18 cellular contexts compared by ENCODE assay signal in the genomic region with DNA sequence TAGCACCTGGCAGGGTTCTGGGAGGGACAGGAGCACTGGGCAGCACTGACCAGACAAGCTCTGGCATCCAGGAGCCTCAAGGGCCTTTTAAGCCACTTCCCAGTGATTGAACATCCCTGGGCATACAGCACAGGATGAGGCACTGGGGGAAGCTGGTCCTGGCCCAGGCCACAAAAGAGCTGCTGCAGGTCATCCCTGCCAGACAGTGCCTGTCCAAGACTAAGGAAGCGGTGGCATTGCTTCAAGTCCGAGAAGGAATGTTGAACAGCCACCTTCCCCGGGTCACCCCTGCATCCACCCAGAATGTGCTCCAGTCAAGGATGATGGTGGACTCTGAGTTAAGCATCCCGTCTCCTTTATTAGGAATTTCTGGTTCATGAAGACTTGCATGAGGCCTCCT. TPM values are rescaled to one million over a fixed set of nuclear protein-coding genes. Genes with fewer than 3 reads are reported as not detected.
DNase-seq lines count a peak whose midpoint lies in the region; ATAC-seq and TF ChIP-seq lines count a peak whose summit lies in the region.
"Had no signal": no experiment of that assay in that cellular context is flagged by ENCODE, and none has a peak within 500 bp of the region (broad histone marks: within the 10 kb centered on the region; RNA-seq: fewer than 3 reads in every experiment).

No MANE protein-coding gene starts in this region.

- H3K9me2 ChIP-seq in MM.1S (replicated peaks; ENCODE audit: insufficient read depth, low read length), result no peaks in the 10 kb centered on the region

- H2AFZ ChIP-seq in MM.1S (ENCODE audit: low read length), result no peak overlapping the region
- no peak overlapping the region for H2AFZ ChIP-seq in osteoblast (ENCODE audit: low read length)

- H3K27me3 ChIP-seq in MM.1S (replicated peaks; ENCODE audit: insufficient read depth, low read length) (no peaks in the 10 kb centered on the region), osteoblast (ENCODE audit: insufficient read depth, low read length) (no peaks in the 10 kb centered on the region)
- H3K27me3 ChIP-seq: left lung, Peyer's patch, thyroid gland had no signal

- H3K4me2 ChIP-seq in MM.1S (ENCODE audit: low read depth, low read length) (peak overlapping the region; percentile 88), osteoblast (ENCODE audit: insufficient read depth, low read length) (no peak overlapping the region)

- no peaks in the 10 kb centered on the region for H3K27me3 Mint-ChIP-seq in activated CD4-positive, alpha-beta T cell treated with anti-CD3 and anti-CD28 coated beads, Interleukin-2, amount 10 ng/mL, durations not matched to agents 7 days and 5 days
- no peaks in the 10 kb centered on the region for H3K27me3 Mint-ChIP-seq in activated naive CD8-positive, alpha-beta T cell treated with anti-CD3 and anti-CD28 coated beads, Interleukin-2, amount 10 ng/mL, durations not matched to agents 7 days and 5 days
- H3K27me3 Mint-ChIP-seq: naive thymus-derived CD8-positive, alpha-beta T cell had no signal

- no peak overlapping the region for H3K27ac ChIP-seq in MM.1S (ENCODE audit: low read length)
- no peak overlapping the region for H3K27ac ChIP-seq in osteoblast (ENCODE audit: low read depth, low read length)

- DNase-seq in activated CD4-positive, alpha-beta T cell treated with anti-CD3 and anti-CD28 coated beads, Interleukin-2, amount 10 ng/mL, durations not matched to agents 7 days and 5 days, result no peak
- DNase-seq in activated CD4-positive, alpha-beta T cell treated with anti-CD3 and anti-CD28 coated beads, Interleukin-2, amount 50 U/mL, for 4 hours, result no peak
- DNase-seq in MM.1S (no peak), osteoblast (ENCODE audit: insufficient read length, low spot score, missing footprints) (peak; percentile 48), A172 (ENCODE audit: low spot score) (no peak)
- no peak for DNase-seq in activated naive CD8-positive, alpha-beta T cell treated with anti-CD3 and anti-CD28 coated beads, Interleukin-2, amount 10 ng/mL, durations not matched to agents 7 days and 5 days
- DNase-seq: activated effector memory CD4-positive, alpha-beta T cell treated with anti-CD3 and anti-CD28 coated beads, Interleukin-2, amount 50 U/mL, for 16 hours; Calu3; GDM1; left lung; naive thymus-derived CD8-positive, alpha-beta T cell; NCI-H2029 treated with DMSO at 0.1 percent for 48 hours; NCI-H524 treated with DMSO at 0.1 percent for 48 hours; Peyer's patch; T-helper 1 cell; thyroid gland had no signal

- H3K4me1 Mint-ChIP-seq in activated CD4-positive, alpha-beta T cell treated with anti-CD3 and anti-CD28 coated beads, Interleukin-2, amount 10 ng/mL, durations not matched to agents 7 days and 5 days, result peaks cover 28% of the 10 kb centered on the region
- H3K4me1 Mint-ChIP-seq in activated naive CD8-positive, alpha-beta T cell treated with anti-CD3 and anti-CD28 coated beads, Interleukin-2, amount 10 ng/mL, durations not matched to agents 7 days and 5 days, result peaks cover 15% of the 10 kb centered on the region

- H3K9me3 ChIP-seq in MM.1S (replicated peaks; ENCODE audit: insufficient read depth, low read length) (no peaks in the 10 kb centered on the region), osteoblast (ENCODE audit: low read depth, low read length) (no peaks in the 10 kb centered on the region)
- H3K9me3 ChIP-seq: left lung, Peyer's patch, thyroid gland had no signal

- H3K9me3 Mint-ChIP-seq in activated CD4-positive, alpha-beta T cell treated with anti-CD3 and anti-CD28 coated beads, Interleukin-2, amount 10 ng/mL, durations not matched to agents 7 days and 5 days, result no peaks in the 10 kb centered on the region
- no peaks in the 10 kb centered on the region for H3K9me3 Mint-ChIP-seq in activated naive CD8-positive, alpha-beta T cell treated with anti-CD3 and anti-CD28 coated beads, Interleukin-2, amount 10 ng/mL, durations not matched to agents 7 days and 5 days
- H3K9me3 Mint-ChIP-seq: naive thymus-derived CD8-positive, alpha-beta T cell had no signal

- H4K20me1 ChIP-seq in MM.1S (ENCODE audit: insufficient read depth, low read length) (no peaks in the 10 kb centered on the region), osteoblast (ENCODE audit: insufficient read depth, low read length) (no peaks in the 10 kb centered on the region)

- H3K79me2 ChIP-seq in MM.1S (ENCODE audit: low read length) (peaks cover 19% of the 10 kb centered on the region), osteoblast (ENCODE audit: insufficient read depth, low read length) (no peaks in the 10 kb centered on the region)

- CTCF ChIA-PET in activated CD4-positive, alpha-beta T cell treated with anti-CD3 and anti-CD28 coated beads, Interleukin-2, amount 10 ng/mL, durations not matched to agents 7 days and 5 days (lab: Charles Lee), result interaction anchor here (0.9 to 1.2 kb wide), 3 partner anchors 8 to 198 kb away, joined by 3 to 4 read pairs (median 3); partner anchors contain the start of genes LRRC46, MRPL10 and SCRN2

- H3F3A ChIP-seq in MM.1S (ENCODE audit: insufficient read depth, low read length), result no peaks in the 10 kb centered on the region

- H3K4me3 ChIP-seq in MM.1S (ENCODE audit: low read length) (no peak overlapping the region), osteoblast (ENCODE audit: insufficient read depth, low read length) (no peak overlapping the region)
- H3K4me3 ChIP-seq: thyroid gland had no signal

- peak overlapping the region; percentile 37 for H3K27ac Mint-ChIP-seq in activated CD4-positive, alpha-beta T cell treated with anti-CD3 and anti-CD28 coated beads, Interleukin-2, amount 10 ng/mL, durations not matched to agents 7 days and 5 days
- H3K27ac Mint-ChIP-seq in activated naive CD8-positive, alpha-beta T cell treated with anti-CD3 and anti-CD28 coated beads, Interleukin-2, amount 10 ng/mL, durations not matched to agents 7 days and 5 days, result peak overlapping the region; percentile 92

- no peak overlapping the region for H3K9ac ChIP-seq in MM.1S (ENCODE audit: low read length)

- TF ChIP-seq CTCF in MM.1S (IDR thresholded peaks at IDR 0.05; ENCODE audit: low read length) (no peak), osteoblast (IDR thresholded peaks at IDR 0.05; ENCODE audit: extremely low read depth, low read depth, low read length) (no peak)

- H3K36me3 ChIP-seq in MM.1S (replicated peaks; ENCODE audit: insufficient read depth, low read length), result no peaks in the 10 kb centered on the region
- peaks cover 27% of the 10 kb centered on the region for H3K36me3 ChIP-seq in osteoblast (ENCODE audit: insufficient read depth, low read length)

- POLR2A ChIA-PET in activated CD4-positive, alpha-beta T cell treated with anti-CD3 and anti-CD28 coated beads, Interleukin-2, amount 10 ng/mL, durations not matched to agents 7 days and 5 days (lab: Charles Lee), result no interaction called here
- POLR2A ChIA-PET in activated naive CD8-positive, alpha-beta T cell treated with anti-CD3 and anti-CD28 coated beads, Interleukin-2, amount 10 ng/mL, durations not matched to agents 7 days and 5 days (lab: Charles Lee), result interaction anchor here (1.4 to 3.3 kb wide), 2 partner anchors 8 to 82 kb away, joined by 3 to 19 read pairs; partner anchors contain the start of genes LRRC46 and MRPL10

- no peak for ATAC-seq in activated naive CD8-positive, alpha-beta T cell treated with anti-CD3 and anti-CD28 coated beads, Interleukin-2, amount 10 ng/mL, durations not matched to agents 7 days and 5 days (ENCODE audit: low read depth)
- ATAC-seq in GM19351 (IDR thresholded peaks at IDR 0.05; ENCODE audit: unreplicated experiment) (no peak), GM18498 (IDR thresholded peaks at IDR 0.05; ENCODE audit: unreplicated experiment) (no peak)
- ATAC-seq: left lung had no signal

- H3K4me1 ChIP-seq in MM.1S (ENCODE audit: low read length), result peaks cover 15% of the 10 kb centered on the region; the same call in 1 of the 2 replicates
- peaks cover 20% of the 10 kb centered on the region for H3K4me1 ChIP-seq in osteoblast (ENCODE audit: insufficient read depth, low read length)

- peak overlapping the region; percentile 98 for H3K4me3 Mint-ChIP-seq in activated CD4-positive, alpha-beta T cell treated with anti-CD3 and anti-CD28 coated beads, Interleukin-2, amount 10 ng/mL, durations not matched to agents 7 days and 5 days
- H3K4me3 Mint-ChIP-seq in activated naive CD8-positive, alpha-beta T cell treated with anti-CD3 and anti-CD28 coated beads, Interleukin-2, amount 10 ng/mL, durations not matched to agents 7 days and 5 days, result peak overlapping the region; percentile 28

- H3K36me3 Mint-ChIP-seq in activated CD4-positive, alpha-beta T cell treated with anti-CD3 and anti-CD28 coated beads, Interleukin-2, amount 10 ng/mL, durations not matched to agents 7 days and 5 days (ENCODE audit: low read depth), result peaks cover 26% of the 10 kb centered on the region
- H3K36me3 Mint-ChIP-seq in activated naive CD8-positive, alpha-beta T cell treated with anti-CD3 and anti-CD28 coated beads, Interleukin-2, amount 10 ng/mL, durations not matched to agents 7 days and 5 days, result peaks cover 16% of the 10 kb centered on the region

RNA-seq across cellular contexts. Expression of gene OSBPL7, which starts 1.2 kb away (rescaled TPM):
- total RNA-seq in activated CD4-positive, alpha-beta T cell treated with anti-CD3 and anti-CD28 coated beads, Interleukin-2, amount 10 ng/mL, durations not matched to agents 7 days and 5 days, result 10 to 100 TPM; 40.8 to 43.8 TPM
- total RNA-seq in activated naive CD8-positive, alpha-beta T cell treated with anti-CD3 and anti-CD28 coated beads, Interleukin-2, amount 10 ng/mL, durations not matched to agents 7 days and 5 days, result 10 to 100 TPM; 50.8 to 50.9 TPM
- 8.0 and 8.3 TPM in 2 replicates for total RNA-seq in osteoblast
- 8.2 and 19.1 TPM in 2 replicates for total RNA-seq in A172 (2014; rRNA removed; shearing (Covaris generic))

RNA-seq across cellular contexts. Expression of gene MRPL10, which starts 8.6 kb away (rescaled TPM):
- total RNA-seq in activated CD4-positive, alpha-beta T cell treated with anti-CD3 and anti-CD28 coated beads, Interleukin-2, amount 10 ng/mL, durations not matched to agents 7 days and 5 days, result 10 to 100 TPM; 46.9 to 51.9 TPM
- total RNA-seq in activated naive CD8-positive, alpha-beta T cell treated with anti-CD3 and anti-CD28 coated beads, Interleukin-2, amount 10 ng/mL, durations not matched to agents 7 days and 5 days, result 10 to 100 TPM; 49.7 to 50.3 TPM
- 32.7 and 35.8 TPM in 2 replicates for total RNA-seq in osteoblast
- 41.9 and 58.5 TPM in 2 replicates for total RNA-seq in A172 (2014; rRNA removed; shearing (Covaris generic))

RNA-seq across cellular contexts. Expression of gene LRRC46, which starts 8.7 kb away (rescaled TPM):
- total RNA-seq in activated CD4-positive, alpha-beta T cell treated with anti-CD3 and anti-CD28 coated beads, Interleukin-2, amount 10 ng/mL, durations not matched to agents 7 days and 5 days, result 1 to 10 TPM in 1 of 2 experiments, under 1 TPM in 1; 0.79 to 1.4 TPM
- under 1 TPM; 0.42 to 0.43 TPM for total RNA-seq in activated naive CD8-positive, alpha-beta T cell treated with anti-CD3 and anti-CD28 coated beads, Interleukin-2, amount 10 ng/mL, durations not matched to agents 7 days and 5 days
- not detected in 2 replicates for total RNA-seq in osteoblast
- 0.62 and 1.6 TPM in 2 replicates for total RNA-seq in A172 (2014; rRNA removed; shearing (Covaris generic))

RNA-seq across cellular contexts. Expression of gene SCRN2, which starts 18.3 kb away (rescaled TPM):
- 10 to 100 TPM; 26.8 to 33.2 TPM for total RNA-seq in activated CD4-positive, alpha-beta T cell treated with anti-CD3 and anti-CD28 coated beads, Interleukin-2, amount 10 ng/mL, durations not matched to agents 7 days and 5 days
- total RNA-seq in activated naive CD8-positive, alpha-beta T cell treated with anti-CD3 and anti-CD28 coated beads, Interleukin-2, amount 10 ng/mL, durations not matched to agents 7 days and 5 days, result 10 to 100 TPM; 38.0 to 39.6 TPM
- 41.0 and 42.7 TPM in 2 replicates for total RNA-seq in osteoblast
- 56.8 and 65.4 TPM in 2 replicates for total RNA-seq in A172 (2014; rRNA removed; shearing (Covaris generic))

RNA-seq across cellular contexts. Expression of gene SP6, which starts 28.2 kb away (rescaled TPM):
- total RNA-seq in activated CD4-positive, alpha-beta T cell treated with anti-CD3 and anti-CD28 coated beads, Interleukin-2, amount 10 ng/mL, durations not matched to agents 7 days and 5 days, result not detected
- under 1 TPM; 0.09 to 0.22 TPM for total RNA-seq in activated naive CD8-positive, alpha-beta T cell treated with anti-CD3 and anti-CD28 coated beads, Interleukin-2, amount 10 ng/mL, durations not matched to agents 7 days and 5 days
- under 0.01 TPM in 2 replicates for total RNA-seq in osteoblast
- total RNA-seq in A172 (2014; rRNA removed; shearing (Covaris generic)), result 0.19 and 0.46 TPM in 2 replicates
